ENCODE assay signal across 6 cellular contexts in genomic region chr1:109499661-109500536, GRCh38. TPM values are rescaled to one million over a fixed set of nuclear protein-coding genes. Genes with fewer than 3 reads are reported as not detected.
DNase-seq lines count a peak whose midpoint lies in the region; ATAC-seq, FAIRE-seq and TF ChIP-seq lines count a peak whose summit lies in the region.

No MANE protein-coding gene starts in this region.

- peak; percentile 80 for ATAC-seq in A549

- peak in 1 of 2 experiments; percentile 56 for DNase-seq in A549 (ENCODE audit: low read depth in 1 of 2, low spot score in 1 of 2)
- peak; percentile 73 for DNase-seq in HFFc6
- DNase-seq in activated CD4-positive, alpha-beta T cell treated with anti-CD3 and anti-CD28 coated beads, Interleukin-2, amount 10 ng/mL, durations not matched to agents 24 days and 14 days = peak; percentile 87
- DNase-seq in globus pallidus (ENCODE audit: low spot score) = peak; percentile 31
- DNase-seq in testis = peak; percentile 67
- DNase-seq in DMS153 treated with DMSO at 0.1 percent for 48 hours (lab: John Stamatoyannopoulos, UW; ENCODE audit: unreplicated experiment) = no peak

- CTCF ChIA-PET in A549 (lab: Yijun Ruan, JAX) = interaction anchor here (1.0 to 23.6 kb wide), 11 partner anchors 9 to 276 kb away, joined by 3 to 749 read pairs (median 4); partner anchors contain the start of genes AMIGO1, ATXN7L2 and GPR61

- peak overlapping the region; percentile 85 for H3K27ac Mint-ChIP-seq in HFFc6
- H3K27ac Mint-ChIP-seq in activated CD4-positive, alpha-beta T cell treated with anti-CD3 and anti-CD28 coated beads, Interleukin-2, amount 10 ng/mL, durations not matched to agents 24 days and 14 days = no peak overlapping the region

- peak overlapping the region; percentile 71 for H3K4me3 Mint-ChIP-seq in HFFc6
- H3K4me3 Mint-ChIP-seq in activated CD4-positive, alpha-beta T cell treated with anti-CD3 and anti-CD28 coated beads, Interleukin-2, amount 10 ng/mL, durations not matched to agents 24 days and 14 days = no peak overlapping the region

- H3K36me3 Mint-ChIP-seq in HFFc6 (ENCODE audit: low read depth) = no peaks in the 10 kb centered on the region; the same call in 1 of the 2 replicates
- peaks cover 35% of the 10 kb centered on the region for H3K36me3 Mint-ChIP-seq in activated CD4-positive, alpha-beta T cell treated with anti-CD3 and anti-CD28 coated beads, Interleukin-2, amount 10 ng/mL, durations not matched to agents 24 days and 14 days (ENCODE audit: low read depth)

- H3K9me3 ChIP-seq in A549 (no peaks in the 10 kb centered on the region), testis (no peaks in the 10 kb centered on the region)

- 65% methylated on average over 4 of the region's 4 CpGs for WGBS in A549 (ENCODE audit: missing lambda C conversion rate)
- WGBS in testis, 2 donors = 55 to 63% methylated on average over 4 of the region's 4 CpGs

- H3K4me2 ChIP-seq in A549 = no peak overlapping the region

- no peaks in the 10 kb centered on the region for H3K36me3 ChIP-seq in testis (ENCODE audit: low read depth, missing control alignments)

- FAIRE-seq in A549 (lab: Jason Lieb, UNC) = no peak

- H3K4me3 ChIP-seq in A549 = no peak overlapping the region
- H3K4me3 ChIP-seq in testis = no peak overlapping the region

- H3K9me3 Mint-ChIP-seq in HFFc6 = no peaks in the 10 kb centered on the region
- H3K9me3 Mint-ChIP-seq in activated CD4-positive, alpha-beta T cell treated with anti-CD3 and anti-CD28 coated beads, Interleukin-2, amount 10 ng/mL, durations not matched to agents 24 days and 14 days = no peaks in the 10 kb centered on the region

- H3K4me1 ChIP-seq in A549 (peaks cover 3% of the 10 kb centered on the region; the same call in 1 of the 3 replicates), testis (peaks cover 36% of the 10 kb centered on the region)

- TF ChIP-seq POLR2A in A549 (IDR thresholded peaks at IDR 0.05; ENCODE audit: low read length) (no peak), testis (IDR thresholded peaks at IDR 0.05) (no peak)

- no peak for TF ChIP-seq EP300 in A549 (IDR thresholded peaks at IDR 0.05)

- H3K4me1 Mint-ChIP-seq in HFFc6 (ENCODE audit: low read depth) = peaks cover 60% of the 10 kb centered on the region
- H3K4me1 Mint-ChIP-seq in activated CD4-positive, alpha-beta T cell treated with anti-CD3 and anti-CD28 coated beads, Interleukin-2, amount 10 ng/mL, durations not matched to agents 24 days and 14 days = peaks cover 77% of the 10 kb centered on the region

- peaks cover 3% of the 10 kb centered on the region; the same call in 1 of the 2 replicates for H3K27me3 Mint-ChIP-seq in HFFc6 (ENCODE audit: insufficient read depth)
- no peaks in the 10 kb centered on the region for H3K27me3 Mint-ChIP-seq in activated CD4-positive, alpha-beta T cell treated with anti-CD3 and anti-CD28 coated beads, Interleukin-2, amount 10 ng/mL, durations not matched to agents 24 days and 14 days

- H3K27me3 ChIP-seq in testis = no peaks in the 10 kb centered on the region

- intact Hi-C loops in activated CD4-positive, alpha-beta T cell treated with anti-CD3 and anti-CD28 coated beads, Interleukin-2, amount 10 ng/mL, durations not matched to agents 24 days and 14 days (cut with micrococcal nuclease) = loop anchor here (1.0 kb wide), 1 partner anchor 32 kb away; no protein-coding TSS in a partner anchor
- intact Hi-C loops in testis (cut with DNase I; ENCODE audit: low total_unique reads) = no loop called here

- H3K27ac ChIP-seq in A549 (no peak overlapping the region), testis (peak overlapping the region; percentile 2 to 56)

- peak; percentile 27; the same call in 2 of the 3 replicates for TF ChIP-seq CTCF in A549 (IDR thresholded peaks at IDR 0.05)
- TF ChIP-seq CTCF in HFFc6 (IDR thresholded peaks at IDR 0.05) = peak; percentile 79
- peak in 2 of 3 experiments; percentile 31 to 34 for TF ChIP-seq CTCF in testis (IDR thresholded peaks at IDR 0.05)

- TF ChIP-seq RAD21 in A549 (conservative IDR thresholded peaks at IDR 0.05 in 1 of 2, IDR thresholded peaks at IDR 0.05 in 1 of 2) = peak in 1 of 2 experiments; percentile 30; a peak in 2 of 5 replicates

- POLR2A ChIA-PET in A549 (lab: Yijun Ruan, JAX) = no interaction called here

TF ChIP-seq in A549, 52 proteins besides CTCF, POLR2A, EP300 and RAD21 (continues in another document):
- no peak for TF ChIP-seq HOXA7 (CRISPR knock-in tag; IDR thresholded peaks at IDR 0.05)
- no peak for TF ChIP-seq TP53 (CRISPR knock-in tag; IDR thresholded peaks at IDR 0.05)
- TF ChIP-seq NPAS2 (CRISPR knock-in tag; IDR thresholded peaks at IDR 0.05; ENCODE audit: borderline replicate concordance) = no peak
- TF ChIP-seq NFE2L2 (conservative IDR thresholded peaks at IDR 0.05; ENCODE audit: low read length) = no peak
- TF ChIP-seq GATA3 (IDR thresholded peaks at IDR 0.05; ENCODE audit: borderline replicate concordance) = no peak
- no peak for TF ChIP-seq PHF8 (IDR thresholded peaks at IDR 0.05; ENCODE audit: borderline replicate concordance, low read depth)

RNA-seq across cellular contexts. Expression of gene CYB561D1, which starts 6.0 kb away (rescaled TPM):
- polyA plus RNA-seq in A549 (2011; rRNA removed) (4.0 and 4.9 TPM in 2 replicates), A549 (2017; fragmentation: RNase III; extraction: RNeasy Plus Mini Kit Qiagen cat#74134 plus additional on column Dnase treatment) (4.4 to 5.2 TPM (median 4.9 TPM) in 3 replicates), testis (ENCODE audit: insufficient read depth, low read depth, low replicate concordance) (8.0 TPM)
- polyA plus RNA-seq in A549 (2012; cell fraction: cytosol; rRNA removed) = 3.2 and 4.4 TPM in 2 replicates
- 4.5 and 6.2 TPM in 2 replicates for polyA plus RNA-seq in A549 (2012; cell fraction: nucleus; rRNA removed)
- polyA minus RNA-seq in A549 (2011; rRNA and poly(A)+ RNA removed) = 6.9 and 7.4 TPM in 2 replicates
- total RNA-seq in HFFc6 (2021; fragmentation: NEBNext Ultra II Directional; extraction: Animal tissue kit (Norgen Biotek cat#: 25700)) = 10 to 100 TPM in 1 of 6 experiments, 1 to 10 TPM in 5; 7.2 to 10.3 (median 8.1) TPM
- 11.3 and 13.1 TPM in 2 replicates for total RNA-seq in activated CD4-positive, alpha-beta T cell treated with anti-CD3 and anti-CD28 coated beads, Interleukin-2, amount 10 ng/mL, durations not matched to agents 24 days and 14 days
- 10 to 100 TPM in 1 of 2 donors, 1 to 10 TPM in 1; 8.0 to 11.5 TPM for total RNA-seq in testis

RNA-seq across cellular contexts. Expression of gene AMIGO1, which starts 9.6 kb away (rescaled TPM):
- polyA plus RNA-seq in A549 (2011; rRNA removed) (0.43 and 0.85 TPM in 2 replicates), A549 (2017; fragmentation: RNase III; extraction: RNeasy Plus Mini Kit Qiagen cat#74134 plus additional on column Dnase treatment) (1.1 to 1.3 TPM (median 1.2 TPM) in 3 replicates), testis (ENCODE audit: insufficient read depth, low read depth, low replicate concordance) (6.7 TPM)
- 0.32 and 0.56 TPM in 2 replicates for polyA plus RNA-seq in A549 (2012; cell fraction: cytosol; rRNA removed)
- polyA plus RNA-seq in A549 (2012; cell fraction: nucleus; rRNA removed) = 0.36 and 0.37 TPM in 2 replicates
- polyA minus RNA-seq in A549 (2011; rRNA and poly(A)+ RNA removed) = 0.49 and 1.1 TPM in 2 replicates
- total RNA-seq in HFFc6 (2021; fragmentation: NEBNext Ultra II Directional; extraction: Animal tissue kit (Norgen Biotek cat#: 25700)) = 1 to 10 TPM; 3.0 to 8.3 (median 4.3) TPM
- 1.1 TPM in 2 replicates for total RNA-seq in activated CD4-positive, alpha-beta T cell treated with anti-CD3 and anti-CD28 coated beads, Interleukin-2, amount 10 ng/mL, durations not matched to agents 24 days and 14 days
- 1 to 10 TPM; 5.1 to 6.0 TPM for total RNA-seq in testis

RNA-seq across cellular contexts. Expression of gene ATXN7L2, which starts 16.2 kb away (rescaled TPM):
- 0.97 and 1.2 TPM in 2 replicates for polyA plus RNA-seq in A549 (2011; rRNA removed)
- polyA plus RNA-seq in A549 (2012; cell fraction: cytosol; rRNA removed) = 2.6 and 3.3 TPM in 2 replicates
- polyA plus RNA-seq in A549 (2012; cell fraction: nucleus; rRNA removed) = 9.0 and 11.2 TPM in 2 replicates
- polyA plus RNA-seq in A549 (2017; fragmentation: RNase III; extraction: RNeasy Plus Mini Kit Qiagen cat#74134 plus additional on column Dnase treatment) = 2.0 to 2.2 TPM (median 2.1 TPM) in 3 replicates
- polyA minus RNA-seq in A549 (2011; rRNA and poly(A)+ RNA removed) = 1.4 TPM in 2 replicates
- total RNA-seq in HFFc6 (2021; fragmentation: NEBNext Ultra II Directional; extraction: Animal tissue kit (Norgen Biotek cat#: 25700)) = 1 to 10 TPM; 5.6 to 7.3 (median 6.4) TPM
- 15.1 and 15.6 TPM in 2 replicates for total RNA-seq in activated CD4-positive, alpha-beta T cell treated with anti-CD3 and anti-CD28 coated beads, Interleukin-2, amount 10 ng/mL, durations not matched to agents 24 days and 14 days
- 10 to 100 TPM; 40.9 to 55.2 TPM for total RNA-seq in testis
- polyA plus RNA-seq in testis (ENCODE audit: insufficient read depth, low read depth, low replicate concordance) = 28.7 TPM

RNA-seq across cellular contexts. Expression of gene SYPL2, which starts 33.6 kb away (rescaled TPM):
- polyA plus RNA-seq in A549 (2011; rRNA removed) (0.04 and 0.08 TPM in 2 replicates), A549 (2017; fragmentation: RNase III; extraction: RNeasy Plus Mini Kit Qiagen cat#74134 plus additional on column Dnase treatment) (0.03 to 0.05 TPM (median 0.05 TPM) in 3 replicates), testis (ENCODE audit: insufficient read depth, low read depth, low replicate concordance) (29.7 TPM)
- polyA plus RNA-seq in A549 (2012; cell fraction: cytosol; rRNA removed) = 0.01 and 0.04 TPM in 2 replicates
- polyA plus RNA-seq in A549 (2012; cell fraction: nucleus; rRNA removed) = 0.06 and 0.07 TPM in 2 replicates
- polyA minus RNA-seq in A549 (2011; rRNA and poly(A)+ RNA removed) = 0.08 TPM in 1 of 2 replicates, not detected in the other
- 10 to 100 TPM; 16.0 to 34.1 (median 18.5) TPM for total RNA-seq in HFFc6 (2021; fragmentation: NEBNext Ultra II Directional; extraction: Animal tissue kit (Norgen Biotek cat#: 25700))
- total RNA-seq in activated CD4-positive, alpha-beta T cell treated with anti-CD3 and anti-CD28 coated beads, Interleukin-2, amount 10 ng/mL, durations not matched to agents 24 days and 14 days = 0.07 TPM in 1 of 2 replicates, not detected in the other
- total RNA-seq in testis = 10 to 100 TPM; 46.1 to 67.5 TPM

RNA-seq across cellular contexts. Expression of gene GPR61, which starts 39.8 kb away (rescaled TPM):
- 0.14 TPM in 1 of 2 replicates, not detected in the other for polyA plus RNA-seq in A549 (2011; rRNA removed)
- polyA plus RNA-seq in A549 (2012; cell fraction: cytosol; rRNA removed) = not detected in 2 replicates
- polyA plus RNA-seq in A549 (2012; cell fraction: nucleus; rRNA removed) = not detected in 2 replicates
- polyA plus RNA-seq in A549 (2017; fragmentation: RNase III; extraction: RNeasy Plus Mini Kit Qiagen cat#74134 plus additional on column Dnase treatment) = not detected in 3 replicates
- polyA minus RNA-seq in A549 (2011; rRNA and poly(A)+ RNA removed) = not detected in 2 replicates
- under 1 TPM in 1 of 6 experiments, not detected in 5; 0.12 TPM for total RNA-seq in HFFc6 (2021; fragmentation: NEBNext Ultra II Directional; extraction: Animal tissue kit (Norgen Biotek cat#: 25700))
- 0.14 TPM in 1 of 2 replicates, not detected in the other for total RNA-seq in activated CD4-positive, alpha-beta T cell treated with anti-CD3 and anti-CD28 coated beads, Interleukin-2, amount 10 ng/mL, durations not matched to agents 24 days and 14 days
- total RNA-seq in testis = 1 to 10 TPM; 2.5 to 4.1 TPM
- 0.91 TPM for polyA plus RNA-seq in testis (ENCODE audit: insufficient read depth, low read depth, low replicate concordance)

Comparison
In these comparisons a context has a peak if more than half of its experiments do, and no peak if none do; other contexts are left out.
1. H3K27ac ChIP-seq: peak in testis (2 of 2); none in A549 (0 of 2).
2. CTCF ChIP-seq: peak in every context shown above with its lines; median percentile 79 in HFFc6; 32 in testis; 27 in A549.